7 cellular contexts compared by ENCODE assay signal in genomic region chr2:70133521-70134348, GRCh38. TPM values are rescaled to one million over a fixed set of nuclear protein-coding genes. Genes with fewer than 3 reads are reported as not detected.
DNase-seq lines count a peak whose midpoint lies in the region; ATAC-seq, FAIRE-seq and TF ChIP-seq lines count a peak whose summit lies in the region.

No MANE protein-coding gene starts in this region.

- DNase-seq in HCT116 (ENCODE audit: low read depth, low spot score) = no peak
- DNase-seq in PC-9 = no peak
- DNase-seq in coronary artery (ENCODE audit: low spot score) = no peak
- no peak for DNase-seq in prostate gland (ENCODE audit: low spot score)
- DNase-seq in OCI-M2 (lab: John Stamatoyannopoulos, UW; ENCODE audit: unreplicated experiment) = no peak
- no peak for DNase-seq in HK-2 (ENCODE audit: unreplicated experiment)
- DNase-seq in HTR-8/SVneo (ENCODE audit: insufficient read length, low spot score) = no peak

- no peak for TF ChIP-seq POLR2A in HCT116 (IDR thresholded peaks at IDR 0.05; ENCODE audit: borderline replicate concordance, extremely low read depth, insufficient read depth, insufficient read length)
- TF ChIP-seq POLR2A in prostate gland (IDR thresholded peaks at IDR 0.05) = no peak

- RAD21 ChIA-PET in HCT116 (lab: Charles Lee; ENCODE audit: low non-redundant PET in 1 of 2, low total read pairs in 2 of 2, uncharacterized antibody in 2 of 2, unreplicated experiment in 2 of 2) = interaction anchor here in 1 of 2 experiments (0.7 kb wide), 1 partner anchor 195 kb away, joined by 3 read pairs; no protein-coding TSS in a partner anchor

- no peak for TF ChIP-seq RAD21 in HCT116 (IDR thresholded peaks at IDR 0.05; ENCODE audit: low read depth)

- ATAC-seq in HCT116 = no peak

- peak overlapping the region; percentile 94 for H2AFZ ChIP-seq in HCT116 (ENCODE audit: low read depth, low read length, poor library complexity, severe bottlenecking)
- H2AFZ ChIP-seq in PC-9 = no peak overlapping the region

- FAIRE-seq in HTR-8/SVneo (lab: Jason Lieb, UNC) = no peak

- 52% methylated on average over 10 of the region's 10 CpGs for WGBS in prostate gland

- H3K79me2 ChIP-seq in HCT116 (ENCODE audit: insufficient read depth, low read length) (no peaks in the 10 kb centered on the region), PC-9 (ENCODE audit: low read depth) (no peaks in the 10 kb centered on the region)

- H3K9me2 ChIP-seq in HCT116 (ENCODE audit: insufficient read depth) = no peaks in the 10 kb centered on the region
- H3K9me2 ChIP-seq in PC-9 (ENCODE audit: insufficient read depth) = no peaks in the 10 kb centered on the region

- H3K4me1 ChIP-seq in HCT116 (ENCODE audit: control insufficient read depth in 1 of 2, insufficient read depth in 2 of 2, low read length in 2 of 2) (peaks cover 65 to 66% of the 10 kb centered on the region in 2 experiments), PC-9 (replicated peaks; ENCODE audit: insufficient read depth) (peaks cover 66% of the 10 kb centered on the region), prostate gland (replicated peaks) (peaks cover 5% of the 10 kb centered on the region)

- POLR2A ChIA-PET in HCT116 (lab: Charles Lee) = interaction anchor here (1.5 to 3.3 kb wide), 4 partner anchors 8 to 48 kb away, joined by 3 to 15 read pairs (median 11); no protein-coding TSS in a partner anchor
- POLR2A ChIA-PET in PC-9 (lab: Charles Lee; ENCODE audit: unreplicated experiment) = interaction anchor here (0.7 to 1.3 kb wide), 3 partner anchors 45 to 219 kb away, joined by 3 to 5 read pairs (median 4); no protein-coding TSS in a partner anchor

- peaks cover 54% of the 10 kb centered on the region for H3F3A ChIP-seq in PC-9 (ENCODE audit: insufficient read depth, low read depth)

- H3K9ac ChIP-seq in HCT116 (ENCODE audit: low read length) = no peak overlapping the region

- no peaks in the 10 kb centered on the region for H4K20me1 ChIP-seq in HCT116 (ENCODE audit: insufficient read depth)
- H4K20me1 ChIP-seq in PC-9 (ENCODE audit: insufficient read depth) = no peaks in the 10 kb centered on the region

- intact Hi-C loops in HCT116 (cut with micrococcal nuclease) (no loop called here), PC-9 (cut with micrococcal nuclease; ENCODE audit: unreplicated experiment) (no loop called here), prostate gland (cut with DNase I) (no loop called here)

- no peak overlapping the region for H3K4me3 ChIP-seq in HCT116 (replicated peaks in 1 of 2; ENCODE audit: low read depth in 1 of 2, low read length in 2 of 2)
- H3K4me3 ChIP-seq in PC-9 = no peak overlapping the region
- H3K4me3 ChIP-seq in coronary artery = no peak overlapping the region
- H3K4me3 ChIP-seq in prostate gland = no peak overlapping the region

- H3K36me3 ChIP-seq in HCT116 (ENCODE audit: control insufficient read depth in 1 of 2, insufficient read depth in 2 of 2, low read length in 2 of 2) = no peaks in the 10 kb centered on the region
- H3K36me3 ChIP-seq in PC-9 (ENCODE audit: low read depth) = no peaks in the 10 kb centered on the region
- no peaks in the 10 kb centered on the region for H3K36me3 ChIP-seq in prostate gland

- H3K9me3 ChIP-seq in HCT116 (ENCODE audit: control insufficient read depth in 1 of 2, insufficient read depth in 1 of 2, low read depth in 1 of 2, low read length in 2 of 2) = no peaks in the 10 kb centered on the region
- H3K9me3 ChIP-seq in PC-9 (ENCODE audit: insufficient read depth, low read depth) = no peaks in the 10 kb centered on the region
- H3K9me3 ChIP-seq in prostate gland = no peaks in the 10 kb centered on the region

- TF ChIP-seq CTCF in HCT116 (IDR thresholded peaks at IDR 0.05 in 2 of 3, conservative IDR thresholded peaks at IDR 0.05 in 1 of 3; ENCODE audit: borderline replicate concordance in 1 of 3, insufficient read depth in 1 of 3, low read depth in 2 of 3, low read length in 2 of 3) (no peak), PC-9 (conservative IDR thresholded peaks at IDR 0.05) (no peak), coronary artery (IDR thresholded peaks at IDR 0.05) (no peak), prostate gland (IDR thresholded peaks at IDR 0.05) (no peak)

- no peaks in the 10 kb centered on the region for H3K27me3 ChIP-seq in HCT116 (ENCODE audit: insufficient read depth, low read length)
- H3K27me3 ChIP-seq in PC-9 (ENCODE audit: insufficient read depth, low read depth) = no peaks in the 10 kb centered on the region
- no peaks in the 10 kb centered on the region for H3K27me3 ChIP-seq in prostate gland (replicated peaks; ENCODE audit: insufficient read depth)

- BruUV-seq in HCT116 (replicated peaks; lab: Mats Ljungman, UMichigan) (no TSS peak), PC-9 (replicated peaks; lab: Mats Ljungman, UMichigan) (no TSS peak)

- H3K27ac ChIP-seq in HCT116 (ENCODE audit: low read depth, low read length) (peak overlapping the region; percentile 58), PC-9 (peak overlapping the region; percentile 95), coronary artery (peak overlapping the region; percentile 85 to 90), prostate gland (peak overlapping the region; percentile 92 to 93)

- no peak overlapping the region for H3K4me2 ChIP-seq in HCT116 (ENCODE audit: low read length)
- H3K4me2 ChIP-seq in PC-9 = 0 out of 2 replicates have a peak overlapping the region, but pooled peaks have one; percentile 2

- CTCF ChIA-PET in HCT116 (lab: Charles Lee) = interaction anchor here (0.6 to 1.4 kb wide), 2 partner anchors 8 to 26 kb away, joined by 3 read pairs; no protein-coding TSS in a partner anchor
- CTCF ChIA-PET in PC-9 (lab: Charles Lee) = interaction anchor here (0.9 kb wide), 1 partner anchor 8 kb away, joined by 3 read pairs; no protein-coding TSS in a partner anchor

TF ChIP-seq in HCT116, 20 proteins besides CTCF, POLR2A, EP300 and RAD21:
- TF ChIP-seq CEBPB (IDR thresholded peaks at IDR 0.05; ENCODE audit: low read depth) (no peak), ELF1 (IDR thresholded peaks at IDR 0.05; ENCODE audit: borderline replicate concordance, low read depth) (no peak), EZH2phosphoT487 (IDR thresholded peaks at IDR 0.05; ENCODE audit: borderline replicate concordance) (no peak), SP1 (IDR thresholded peaks at IDR 0.05; ENCODE audit: low read depth) (no peak), SIN3A (IDR thresholded peaks at IDR 0.05; ENCODE audit: low read depth) (no peak), ZNF274 (IDR thresholded peaks at IDR 0.05; ENCODE audit: low read depth, low read length) (no peak), EGR1 (IDR thresholded peaks at IDR 0.05; ENCODE audit: low read depth) (no peak)
- TF ChIP-seq, protein P1, sequence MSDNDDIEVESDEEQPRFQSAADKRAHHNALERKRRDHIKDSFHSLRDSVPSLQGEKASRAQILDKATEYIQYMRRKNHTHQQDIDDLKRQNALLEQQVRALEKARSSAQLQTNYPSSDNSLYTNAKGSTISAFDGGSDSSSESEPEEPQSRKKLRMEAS (IDR thresholded peaks at IDR 0.05) = no peak
- TF ChIP-seq, protein P2, sequence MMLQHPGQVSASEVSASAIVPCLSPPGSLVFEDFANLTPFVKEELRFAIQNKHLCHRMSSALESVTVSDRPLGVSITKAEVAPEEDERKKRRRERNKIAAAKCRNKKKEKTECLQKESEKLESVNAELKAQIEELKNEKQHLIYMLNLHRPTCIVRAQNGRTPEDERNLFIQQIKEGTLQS (IDR thresholded peaks at IDR 0.05) = no peak

RNA-seq across cellular contexts. Expression of gene PCBP1, which starts 46.5 kb away (rescaled TPM):
- total RNA-seq in HCT116 (2021; ENCODE audit: unreplicated experiment) (256 TPM), PC-9 (2021) (148 and 227 TPM in 2 replicates), prostate gland (100 to 1,000 TPM; 166 to 219 TPM)
- polyA plus RNA-seq in HCT116 (2012) = 225 and 232 TPM in 2 replicates

RNA-seq across cellular contexts. Expression of gene C2orf42, which starts 57.1 kb away (rescaled TPM):
- 17.4 TPM for total RNA-seq in HCT116 (2021; ENCODE audit: unreplicated experiment)
- 7.6 and 10.3 TPM in 2 replicates for polyA plus RNA-seq in HCT116 (2012)
- 12.7 and 14.3 TPM in 2 replicates for total RNA-seq in PC-9 (2021)
- 10 to 100 TPM; 23.6 to 27.9 TPM for total RNA-seq in prostate gland
